Comparison of ENCODE assay signal across 1 cellular context in the genomic region with DNA sequence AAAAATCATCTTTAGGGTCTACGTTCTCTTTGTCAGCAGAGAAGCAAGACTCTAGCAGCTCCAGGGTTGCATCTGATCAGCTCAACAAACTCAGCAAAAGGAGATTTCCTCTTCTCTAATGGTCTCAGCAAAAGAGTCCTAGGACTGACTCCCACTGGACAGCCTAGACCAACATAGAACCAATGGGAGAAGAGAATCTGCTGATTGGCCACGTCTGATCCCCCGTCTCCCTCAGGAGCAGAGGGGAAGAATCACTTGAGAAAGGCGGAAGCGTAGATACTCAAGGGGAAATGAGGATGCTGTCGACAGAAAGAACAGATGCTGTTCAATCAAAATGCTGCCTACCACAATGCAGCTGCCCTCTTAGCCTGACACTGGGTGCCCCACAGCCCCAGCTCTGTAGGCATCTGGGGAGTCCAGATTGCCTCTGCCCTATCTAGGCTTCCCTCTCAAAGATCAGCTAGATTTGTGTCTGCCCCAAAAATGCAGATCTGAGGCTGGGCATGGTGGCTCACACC.
TF ChIP-seq lines count a peak whose summit lies in the region.

No MANE protein-coding gene starts in this region.

TF ChIP-seq in HepG2, 621 proteins besides CTCF, POLR2A, EP300 and RAD21 (continued from another document):
- TF ChIP-seq, protein P1, sequence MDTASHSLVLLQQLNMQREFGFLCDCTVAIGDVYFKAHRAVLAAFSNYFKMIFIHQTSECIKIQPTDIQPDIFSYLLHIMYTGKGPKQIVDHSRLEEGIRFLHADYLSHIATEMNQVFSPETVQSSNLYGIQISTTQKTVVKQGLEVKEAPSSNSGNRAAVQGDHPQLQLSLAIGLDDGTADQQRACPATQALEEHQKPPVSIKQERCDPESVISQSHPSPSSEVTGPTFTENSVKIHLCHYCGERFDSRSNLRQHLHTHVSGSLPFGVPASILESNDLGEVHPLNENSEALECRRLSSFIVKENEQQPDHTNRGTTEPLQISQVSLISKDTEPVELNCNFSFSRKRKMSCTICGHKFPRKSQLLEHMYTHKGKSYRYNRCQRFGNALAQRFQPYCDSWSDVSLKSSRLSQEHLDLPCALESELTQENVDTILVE (CRISPR knock-in tag; IDR thresholded peaks at IDR 0.05), result no peak
- no peak for TF ChIP-seq NFATC3 (CRISPR knock-in tag; IDR thresholded peaks at IDR 0.05)
- TF ChIP-seq ERF (CRISPR knock-in tag; IDR thresholded peaks at IDR 0.05), result no peak
- TF ChIP-seq RXRB (CRISPR knock-in tag; IDR thresholded peaks at IDR 0.05; ENCODE audit: borderline replicate concordance), result no peak
- TF ChIP-seq TGIF2 (CRISPR knock-in tag; IDR thresholded peaks at IDR 0.05), result no peak
- TF ChIP-seq, protein P2, sequence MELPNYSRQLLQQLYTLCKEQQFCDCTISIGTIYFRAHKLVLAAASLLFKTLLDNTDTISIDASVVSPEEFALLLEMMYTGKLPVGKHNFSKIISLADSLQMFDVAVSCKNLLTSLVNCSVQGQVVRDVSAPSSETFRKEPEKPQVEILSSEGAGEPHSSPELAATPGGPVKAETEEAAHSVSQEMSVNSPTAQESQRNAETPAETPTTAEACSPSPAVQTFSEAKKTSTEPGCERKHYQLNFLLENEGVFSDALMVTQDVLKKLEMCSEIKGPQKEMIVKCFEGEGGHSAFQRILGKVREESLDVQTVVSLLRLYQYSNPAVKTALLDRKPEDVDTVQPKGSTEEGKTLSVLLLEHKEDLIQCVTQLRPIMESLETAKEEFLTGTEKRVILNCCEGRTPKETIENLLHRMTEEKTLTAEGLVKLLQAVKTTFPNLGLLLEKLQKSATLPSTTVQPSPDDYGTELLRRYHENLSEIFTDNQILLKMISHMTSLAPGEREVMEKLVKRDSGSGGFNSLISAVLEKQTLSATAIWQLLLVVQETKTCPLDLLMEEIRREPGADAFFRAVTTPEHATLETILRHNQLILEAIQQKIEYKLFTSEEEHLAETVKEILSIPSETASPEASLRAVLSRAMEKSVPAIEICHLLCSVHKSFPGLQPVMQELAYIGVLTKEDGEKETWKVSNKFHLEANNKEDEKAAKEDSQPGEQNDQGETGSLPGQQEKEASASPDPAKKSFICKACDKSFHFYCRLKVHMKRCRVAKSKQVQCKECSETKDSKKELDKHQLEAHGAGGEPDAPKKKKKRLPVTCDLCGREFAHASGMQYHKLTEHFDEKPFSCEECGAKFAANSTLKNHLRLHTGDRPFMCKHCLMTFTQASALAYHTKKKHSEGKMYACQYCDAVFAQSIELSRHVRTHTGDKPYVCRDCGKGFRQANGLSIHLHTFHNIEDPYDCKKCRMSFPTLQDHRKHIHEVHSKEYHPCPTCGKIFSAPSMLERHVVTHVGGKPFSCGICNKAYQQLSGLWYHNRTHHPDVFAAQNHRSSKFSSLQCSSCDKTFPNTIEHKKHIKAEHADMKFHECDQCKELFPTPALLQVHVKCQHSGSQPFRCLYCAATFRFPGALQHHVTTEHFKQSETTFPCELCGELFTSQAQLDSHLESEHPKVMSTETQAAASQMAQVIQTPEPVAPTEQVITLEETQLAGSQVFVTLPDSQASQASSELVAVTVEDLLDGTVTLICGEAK (IDR thresholded peaks at IDR 0.05), result no peak
- TF ChIP-seq, protein P2 (CRISPR knock-in tag; IDR thresholded peaks at IDR 0.05), result no peak
- TF ChIP-seq, protein P3, sequence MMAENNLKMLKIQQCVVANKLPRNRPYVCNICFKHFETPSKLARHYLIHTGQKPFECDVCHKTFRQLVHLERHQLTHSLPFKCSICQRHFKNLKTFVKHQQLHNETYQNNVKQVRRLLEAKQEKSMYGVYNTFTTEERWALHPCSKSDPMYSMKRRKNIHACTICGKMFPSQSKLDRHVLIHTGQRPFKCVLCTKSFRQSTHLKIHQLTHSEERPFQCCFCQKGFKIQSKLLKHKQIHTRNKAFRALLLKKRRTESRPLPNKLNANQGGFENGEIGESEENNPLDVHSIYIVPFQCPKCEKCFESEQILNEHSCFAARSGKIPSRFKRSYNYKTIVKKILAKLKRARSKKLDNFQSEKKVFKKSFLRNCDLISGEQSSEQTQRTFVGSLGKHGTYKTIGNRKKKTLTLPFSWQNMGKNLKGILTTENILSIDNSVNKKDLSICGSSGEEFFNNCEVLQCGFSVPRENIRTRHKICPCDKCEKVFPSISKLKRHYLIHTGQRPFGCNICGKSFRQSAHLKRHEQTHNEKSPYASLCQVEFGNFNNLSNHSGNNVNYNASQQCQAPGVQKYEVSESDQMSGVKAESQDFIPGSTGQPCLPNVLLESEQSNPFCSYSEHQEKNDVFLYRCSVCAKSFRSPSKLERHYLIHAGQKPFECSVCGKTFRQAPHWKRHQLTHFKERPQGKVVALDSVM (CRISPR knock-in tag; IDR thresholded peaks at IDR 0.05), result no peak
- no peak for TF ChIP-seq GPN1 (CRISPR knock-in tag; IDR thresholded peaks at IDR 0.05; ENCODE audit: borderline replicate concordance)
